14 cellular contexts compared by ENCODE assay signal in the genomic region with DNA sequence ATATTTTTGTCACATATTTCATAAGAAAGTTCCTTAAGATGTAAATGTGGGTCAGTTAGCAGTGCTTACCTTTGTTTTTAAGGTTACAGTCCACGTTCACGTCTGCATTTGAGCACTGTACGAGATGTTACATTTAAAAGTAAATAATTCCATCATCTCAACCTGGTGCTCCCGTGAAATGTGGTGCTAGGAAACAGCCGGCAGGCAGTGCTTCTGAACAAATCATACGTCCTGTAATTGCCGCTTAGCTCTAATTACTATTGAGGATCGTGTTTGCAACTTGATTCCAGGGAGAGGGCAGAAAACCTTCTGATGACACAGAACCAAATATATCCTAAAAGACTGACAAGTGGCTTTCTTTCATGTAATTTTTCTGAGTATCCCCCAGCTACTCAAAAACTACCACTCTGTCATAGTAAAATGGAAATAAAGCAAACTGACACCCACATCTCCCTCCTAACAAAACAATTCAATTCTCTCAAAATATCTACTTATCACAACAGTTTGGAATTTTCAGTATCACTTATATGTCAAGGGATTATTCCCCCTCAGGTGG.
DNase-seq lines count a peak whose midpoint lies in the region; ATAC-seq and TF ChIP-seq lines count a peak whose summit lies in the region.
"Had no signal": no experiment of that assay in that cellular context is flagged by ENCODE, and none has a peak within 500 bp of the region (broad histone marks: within the 10 kb centered on the region; RNA-seq: fewer than 3 reads in every experiment).

No MANE protein-coding gene starts in this region.

- H3K9me3 ChIP-seq in hepatocyte (ENCODE audit: low read depth): no peaks in the 10 kb centered on the region
- no peaks in the 10 kb centered on the region for H3K9me3 ChIP-seq in gastrocnemius medialis

- peak in 1 of 2 donors; percentile 55 for TF ChIP-seq POLR2A in gastrocnemius medialis (IDR thresholded peaks at IDR 0.05)

- DNase-seq in NCI-H1092 treated with DMSO at 0.1 percent for 48 hours (lab: John Stamatoyannopoulos, UW) (peak; percentile 74), NCI-H2227 treated with DMSO at 0.1 percent for 48 hours (lab: John Stamatoyannopoulos, UW) (peak; percentile 95), hepatocyte (ENCODE audit: low spot score) (no peak), gastrocnemius medialis (peak; percentile 38 to 41), NCI-H2196 treated with DMSO at 0.1 percent for 48 hours (lab: John Stamatoyannopoulos, UW; ENCODE audit: unreplicated experiment) (no peak)
- DNase-seq in stimulated activated CD8-positive, alpha-beta memory T cell treated with anti-CD3 and anti-CD28 coated beads, Interleukin-4, amount 100 ng/mL, for 48 hours: no peak
- DNase-seq: activated CD4-positive, alpha-beta T cell treated with anti-CD3 and anti-CD28 coated beads, Interleukin-2, amount 50 U/mL, for 4 hours; activated effector memory CD4-positive, alpha-beta T cell treated with anti-CD3 and anti-CD28 coated beads, Interleukin-2, amount 50 U/mL, for 16 hours; CD4-positive, alpha-beta memory T cell; hippocampal formation; T-helper 2 cell had no signal

- no peaks in the 10 kb centered on the region for H4K20me1 ChIP-seq in hepatocyte (ENCODE audit: insufficient read depth, poor library complexity, severe bottlenecking)

- H3K4me1 ChIP-seq in hepatocyte (ENCODE audit: insufficient read depth): peaks cover 3% of the 10 kb centered on the region
- H3K4me1 ChIP-seq in gastrocnemius medialis: peaks cover 13 to 28% of the 10 kb centered on the region in 2 donors

- H3K79me2 ChIP-seq in hepatocyte: no peaks in the 10 kb centered on the region

- H3K9me2 ChIP-seq in hepatocyte (replicated peaks; ENCODE audit: insufficient read depth): no peaks in the 10 kb centered on the region

- peak overlapping the region; percentile 8 for H3K27ac ChIP-seq in hepatocyte
- peak overlapping the region; percentile 60 to 80 (median 78) for H3K27ac ChIP-seq in gastrocnemius medialis
- H3K27ac ChIP-seq: cardiac muscle cell had no signal

- ATAC-seq in gastrocnemius medialis: peak; percentile 85 to 90
- ATAC-seq in GM19467 (IDR thresholded peaks at IDR 0.05; ENCODE audit: unreplicated experiment): no peak
- ATAC-seq: Panc1 had no signal

- H3K27me3 ChIP-seq in hepatocyte: no peaks in the 10 kb centered on the region
- no peaks in the 10 kb centered on the region for H3K27me3 ChIP-seq in gastrocnemius medialis
- H3K27me3 ChIP-seq: cardiac muscle cell had no signal

- peak overlapping the region; percentile 61 for H3K4me2 ChIP-seq in hepatocyte

- H3K4me3 ChIP-seq in hepatocyte: no peak overlapping the region
- H3K4me3 ChIP-seq in gastrocnemius medialis: peak overlapping the region; percentile 22 to 48 (median 40)
- H3K4me3 ChIP-seq: cardiac muscle cell had no signal

- intact Hi-C loops in gastrocnemius medialis (cut with DNase I; ENCODE audit: low total_unique reads): no loop called here

- H3K36me3 ChIP-seq in hepatocyte (replicated peaks; ENCODE audit: insufficient read depth, low read depth): no peaks in the 10 kb centered on the region
- H3K36me3 ChIP-seq in gastrocnemius medialis: no peaks in the 10 kb centered on the region
- H3K36me3 ChIP-seq: cardiac muscle cell had no signal

- no peak for TF ChIP-seq CTCF in hepatocyte (IDR thresholded peaks at IDR 0.05; ENCODE audit: poor library complexity)
- no peak for TF ChIP-seq CTCF in gastrocnemius medialis (IDR thresholded peaks at IDR 0.05 in 4 of 5, conservative IDR thresholded peaks at IDR 0.05 in 1 of 5)

- peak overlapping the region; percentile 48 for H2AFZ ChIP-seq in hepatocyte

- in situ Hi-C loops in gastrocnemius medialis (cut with MboI; ENCODE audit: low sequenced_read_pairs in 4 of 4): no loop called here

- 16% methylated on average over 8 of the region's 8 CpGs for WGBS in hepatocyte (ENCODE audit: low lambda C conversion rate, missing lambda C conversion rate)

Comparison
In these comparisons a context has a peak if more than half of its experiments do, and no peak if none do; other contexts are left out.
1. DNase-seq: peak in NCI-H1092 treated with DMSO at 0.1 percent for 48 hours (single experiment), NCI-H2227 treated with DMSO at 0.1 percent for 48 hours (single experiment) and gastrocnemius medialis (2 of 2); none in hepatocyte (single experiment), NCI-H2196 treated with DMSO at 0.1 percent for 48 hours (single experiment) and stimulated activated CD8-positive, alpha-beta memory T cell treated with anti-CD3 and anti-CD28 coated beads, Interleukin-4, amount 100 ng/mL, for 48 hours (single experiment).